Comparison of ENCODE assay signal across 19 cellular contexts in genomic region chr6:21998539-21998938, GRCh38.
DNase-seq lines count a peak whose midpoint lies in the region; FAIRE-seq and TF ChIP-seq lines count a peak whose summit lies in the region.
"Had no signal": no experiment of that assay in that cellular context is flagged by ENCODE, and none has a peak within 500 bp of the region (broad histone marks: within the 10 kb centered on the region; RNA-seq: fewer than 3 reads in every experiment).

No MANE protein-coding gene starts in this region.

- H3K4me1 ChIP-seq in GM23248 (ENCODE audit: insufficient read depth) (peaks cover 23% of the 10 kb centered on the region; the same call in 1 of the 2 replicates), Loucy (ENCODE audit: insufficient read depth, low read length, poor library complexity, severe bottlenecking) (peaks cover 85% of the 10 kb centered on the region)

- H3K36me3 ChIP-seq in GM23248 (ENCODE audit: low read depth) (no peaks in the 10 kb centered on the region), Loucy (ENCODE audit: insufficient read depth, low read length) (peaks cover 33% of the 10 kb centered on the region; the same call in 1 of the 2 replicates), WERI-Rb-1 (no peaks in the 10 kb centered on the region)

- peak overlapping the region; percentile 88 for H3K27ac Mint-ChIP-seq in osteocyte (ENCODE audit: unreplicated experiment)
- H3K27ac Mint-ChIP-seq: dendritic cell treated with granulocyte-macrophage colony-stimulating factor and Interleukin-4, amounts not matched to agents 40 ng/mL and 50 ng/mL, for 4 days had no signal

- H3K9me3 Mint-ChIP-seq in osteocyte (ENCODE audit: unreplicated experiment), result no peaks in the 10 kb centered on the region
- H3K9me3 Mint-ChIP-seq: dendritic cell treated with granulocyte-macrophage colony-stimulating factor and Interleukin-4, amounts not matched to agents 40 ng/mL and 50 ng/mL, for 4 days; H9 had no signal

- no peak overlapping the region for H3K4me2 ChIP-seq in GM23248 (ENCODE audit: unreplicated experiment)
- H3K4me2 ChIP-seq in Loucy (ENCODE audit: low read depth, low read length, poor library complexity, severe bottlenecking), result no peak overlapping the region

- peaks cover 55% of the 10 kb centered on the region for H3K4me1 Mint-ChIP-seq in osteocyte (ENCODE audit: unreplicated experiment)

- H3K9ac ChIP-seq in GM23248 (no peak overlapping the region), Loucy (ENCODE audit: low read depth, low read length, poor library complexity, severe bottlenecking) (peak overlapping the region; percentile 54)

- DNase-seq in GM23248 (no peak), WERI-Rb-1 (no peak), osteocyte (ENCODE audit: extremely low spot score, unreplicated experiment) (no peak), frontal cortex (ENCODE audit: low spot score in 2 of 2) (no peak)
- no peak for DNase-seq in activated CD4-positive, CD25-positive, alpha-beta regulatory T cell (lab: John Stamatoyannopoulos, UW)
- DNase-seq in activated effector memory CD4-positive, alpha-beta T cell treated with Interleukin-2 at 50 U/mL for 16 hours, result no peak
- DNase-seq: activated CD4-positive, alpha-beta T cell treated with anti-CD3 and anti-CD28 coated beads for 1 hour; activated gamma-delta T cell treated with Interleukin-2 at 50 U/mL for 16 hours; C1 segment of cervical spinal cord; erythroblast; H9; midbrain; MM.1S; NCI-H2107; nucleus accumbens; stimulated activated CD4-positive, alpha-beta T cell treated with anti-CD3 and anti-CD28 coated beads, Interleukin-4, amount 100 ng/mL, for 4 hours had no signal

- FAIRE-seq in frontal cortex (lab: Jason Lieb, UNC), result no peak
- FAIRE-seq: GM18507 had no signal

- 0 out of 2 replicates have a peak, but pooled peaks cover 3% of the 10 kb centered on the region for H3F3A ChIP-seq in GM23248 (ENCODE audit: insufficient read depth)
- peaks cover 16% of the 10 kb centered on the region; the same call in 1 of the 2 replicates for H3F3A ChIP-seq in Loucy (ENCODE audit: low read depth)

- TF ChIP-seq CTCF in Loucy (conservative IDR thresholded peaks at IDR 0.05; ENCODE audit: low read length) (no peak), WERI-Rb-1 (IDR thresholded peaks at IDR 0.05; ENCODE audit: low read depth, low read length) (no peak), osteocyte (IDR thresholded peaks at IDR 0.05) (no peak)

- H3K27ac ChIP-seq in GM23248 (no peak overlapping the region), WERI-Rb-1 (peak overlapping the region; percentile 29)

- H3K27me3 ChIP-seq in GM23248 (replicated peaks; ENCODE audit: insufficient read depth) (no peaks in the 10 kb centered on the region), Loucy (ENCODE audit: insufficient read depth, low read length, poor library complexity, severe bottlenecking) (no peaks in the 10 kb centered on the region), WERI-Rb-1 (ENCODE audit: insufficient read depth, low read depth, severe bottlenecking) (no peaks in the 10 kb centered on the region)

- H3K9me3 ChIP-seq in GM23248 (ENCODE audit: low read depth) (no peaks in the 10 kb centered on the region), Loucy (ENCODE audit: insufficient read depth, low read depth, low read length) (no peaks in the 10 kb centered on the region), WERI-Rb-1 (ENCODE audit: severe bottlenecking) (no peaks in the 10 kb centered on the region)

- H2AFZ ChIP-seq in GM23248, result peak overlapping the region; percentile 50
- no peak overlapping the region for H2AFZ ChIP-seq in Loucy (ENCODE audit: low read length)

- in situ Hi-C loops in GM23248 (cut with MboI), result no loop called here

- H3K27me3 Mint-ChIP-seq in osteocyte (ENCODE audit: unreplicated experiment), result no peaks in the 10 kb centered on the region
- H3K27me3 Mint-ChIP-seq: dendritic cell treated with granulocyte-macrophage colony-stimulating factor and Interleukin-4, amounts not matched to agents 40 ng/mL and 50 ng/mL, for 4 days had no signal

- no peak overlapping the region for H3K4me3 Mint-ChIP-seq in osteocyte (ENCODE audit: unreplicated experiment)
- H3K4me3 Mint-ChIP-seq: dendritic cell treated with granulocyte-macrophage colony-stimulating factor and Interleukin-4, amounts not matched to agents 40 ng/mL and 50 ng/mL, for 4 days; H9 had no signal

- H3K9me2 ChIP-seq in GM23248 (ENCODE audit: insufficient read depth) (no peaks in the 10 kb centered on the region), Loucy (replicated peaks; ENCODE audit: low read depth, low read length) (no peaks in the 10 kb centered on the region)

- H4K20me1 ChIP-seq in GM23248 (ENCODE audit: insufficient read depth) (no peaks in the 10 kb centered on the region), Loucy (ENCODE audit: insufficient read depth, low read length, poor library complexity, severe bottlenecking) (peaks cover 18% of the 10 kb centered on the region)

- H3K79me2 ChIP-seq in GM23248 (ENCODE audit: insufficient read depth) (no peaks in the 10 kb centered on the region), Loucy (ENCODE audit: insufficient read depth, low read length) (peaks cover 80% of the 10 kb centered on the region)

- no peaks in the 10 kb centered on the region for H3K36me3 Mint-ChIP-seq in osteocyte (ENCODE audit: unreplicated experiment)

- H3K4me3 ChIP-seq in GM23248 (no peak overlapping the region), Loucy (ENCODE audit: low read length, poor library complexity, severe bottlenecking) (no peak overlapping the region), WERI-Rb-1 (ENCODE audit: low read depth, low read length) (no peak overlapping the region)
